Comparison of ENCODE assay signal across 17 cellular contexts in the genomic region with DNA sequence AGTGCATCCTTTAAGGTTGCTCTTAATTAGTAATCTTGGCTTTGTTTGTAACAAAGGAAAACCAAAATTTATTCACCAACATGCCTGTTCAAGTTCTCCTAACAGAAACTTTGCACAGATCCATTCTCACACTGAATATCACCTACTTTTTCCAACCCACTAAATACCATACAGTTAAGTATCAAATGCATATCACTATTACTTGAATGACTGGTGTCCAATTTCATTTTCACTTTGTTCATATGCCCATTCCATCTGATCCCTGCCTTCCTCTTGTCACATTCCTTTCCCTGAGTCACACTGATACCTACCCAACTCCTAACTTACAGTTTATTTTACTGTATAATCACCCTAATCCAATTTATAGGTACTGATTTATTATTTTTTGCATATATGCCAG.
DNase-seq lines count a peak whose midpoint lies in the region; ATAC-seq, FAIRE-seq and TF ChIP-seq lines count a peak whose summit lies in the region.
"Had no signal": no experiment of that assay in that cellular context is flagged by ENCODE, and none has a peak within 500 bp of the region (broad histone marks: within the 10 kb centered on the region; RNA-seq: fewer than 3 reads in every experiment).

No MANE protein-coding gene starts in this region.

- H3K4me1 ChIP-seq in breast epithelium: no peaks in the 10 kb centered on the region
- H3K4me1 ChIP-seq: esophagus squamous epithelium, parathyroid adenoma, vagina had no signal

- peaks cover 47% of the 10 kb centered on the region for H3K27me3 Mint-ChIP-seq in MCF 10A (ENCODE audit: insufficient read depth, unreplicated experiment)
- H3K27me3 Mint-ChIP-seq: activated CD4-positive, alpha-beta T cell treated with anti-CD3 and anti-CD28 coated beads, Interleukin-2, amount 10 ng/mL, durations not matched to agents 7 days and 5 days; naive B cell had no signal

- ATAC-seq in GM21576 (IDR thresholded peaks at IDR 0.05; ENCODE audit: unreplicated experiment): no peak

- intact Hi-C loops in MCF 10A (cut with micrococcal nuclease): no loop called here
- intact Hi-C loops in breast epithelium (cut with DNase I; ENCODE audit: low total_unique reads): no loop called here

- no peaks in the 10 kb centered on the region for H3K9me3 Mint-ChIP-seq in MCF 10A (ENCODE audit: unreplicated experiment)
- H3K9me3 Mint-ChIP-seq: activated CD4-positive, alpha-beta T cell treated with anti-CD3 and anti-CD28 coated beads, Interleukin-2, amount 10 ng/mL, durations not matched to agents 7 days and 5 days; CD8-positive, alpha-beta memory T cell had no signal

- peak; percentile 16 for DNase-seq in MCF 10A (ENCODE audit: unreplicated experiment)
- no peak for DNase-seq in breast epithelium (ENCODE audit: low spot score in 2 of 2)
- peak; percentile 12 for DNase-seq in NCI-H526 treated with DMSO at 0.1 percent for 48 hours (lab: John Stamatoyannopoulos, UW)
- peak; percentile 42 for DNase-seq in epithelial cell of esophagus (ENCODE audit: low read depth)
- DNase-seq in urothelium cell line (ENCODE audit: low spot score): peak; percentile 33
- no peak for DNase-seq in activated T-cell treated with anti-CD3 and anti-CD28 coated beads, Interleukin-2, amount 50 U/mL, for 1 hour
- DNase-seq in iPS-NIHi7 (ENCODE audit: extremely low spot score): no peak
- DNase-seq: activated CD4-positive, alpha-beta T cell treated with anti-CD3 and anti-CD28 coated beads, Interleukin-2, amount 10 ng/mL, durations not matched to agents 7 days and 5 days; CD8-positive, alpha-beta memory T cell; esophagus squamous epithelium; glutamatergic neuron; immature natural killer cell; naive B cell; NCI-H345 had no signal

- H3K36me3 ChIP-seq in breast epithelium: no peaks in the 10 kb centered on the region
- H3K36me3 ChIP-seq: esophagus squamous epithelium, vagina had no signal

- H3K36me3 Mint-ChIP-seq in MCF 10A (ENCODE audit: insufficient read depth, unreplicated experiment): no peaks in the 10 kb centered on the region
- H3K36me3 Mint-ChIP-seq: immature natural killer cell, naive B cell had no signal

- no peak overlapping the region for H3K27ac Mint-ChIP-seq in MCF 10A (ENCODE audit: low read depth, unreplicated experiment)
- H3K27ac Mint-ChIP-seq: activated CD4-positive, alpha-beta T cell treated with anti-CD3 and anti-CD28 coated beads, Interleukin-2, amount 10 ng/mL, durations not matched to agents 7 days and 5 days; immature natural killer cell; naive B cell had no signal

- no peaks in the 10 kb centered on the region for H3K27me3 ChIP-seq in breast epithelium
- H3K27me3 ChIP-seq: esophagus squamous epithelium, vagina had no signal

- FAIRE-seq in urothelium cell line (lab: Jason Lieb, UNC): no peak

- H3K27ac ChIP-seq in breast epithelium: no peak overlapping the region
- H3K27ac ChIP-seq: esophagus squamous epithelium, parathyroid adenoma, vagina had no signal

- H3K4me3 Mint-ChIP-seq in MCF 10A (ENCODE audit: unreplicated experiment): no peak overlapping the region
- H3K4me3 Mint-ChIP-seq: activated CD4-positive, alpha-beta T cell treated with anti-CD3 and anti-CD28 coated beads, Interleukin-2, amount 10 ng/mL, durations not matched to agents 7 days and 5 days; CD8-positive, alpha-beta memory T cell; immature natural killer cell; naive B cell had no signal

- no TSS peak for BruUV-seq in MCF 10A (replicated peaks; lab: Mats Ljungman, UMichigan)

- peaks cover 7% of the 10 kb centered on the region for H3K4me1 Mint-ChIP-seq in MCF 10A (ENCODE audit: insufficient read depth, unreplicated experiment)
- H3K4me1 Mint-ChIP-seq: activated CD4-positive, alpha-beta T cell treated with anti-CD3 and anti-CD28 coated beads, Interleukin-2, amount 10 ng/mL, durations not matched to agents 7 days and 5 days; immature natural killer cell; naive B cell had no signal

- POLR2A ChIA-PET in MCF 10A (lab: Yijun Ruan, JAX): no interaction called here

- H3K4me3 ChIP-seq in breast epithelium (no peak overlapping the region), epithelial cell of esophagus (ENCODE audit: low read length) (no peak overlapping the region)
- H3K4me3 ChIP-seq: esophagus squamous epithelium, vagina had no signal

- TF ChIP-seq CTCF in MCF 10A (IDR thresholded peaks at IDR 0.05; ENCODE audit: unreplicated experiment) (no peak), breast epithelium (IDR thresholded peaks at IDR 0.05) (no peak), epithelial cell of esophagus (IDR thresholded peaks at IDR 0.05; ENCODE audit: insufficient read depth, low read depth, low read length, missing control alignments) (no peak)

- H3K9me3 ChIP-seq in breast epithelium: no peaks in the 10 kb centered on the region
- H3K9me3 ChIP-seq: esophagus squamous epithelium, vagina had no signal

- CTCF ChIA-PET in MCF 10A (lab: Yijun Ruan, JAX): no interaction called here

- no peak for TF ChIP-seq POLR2A in breast epithelium (IDR thresholded peaks at IDR 0.05)

Comparison
In these comparisons a context has a peak if more than half of its experiments do, and no peak if none do; other contexts are left out.
1. DNase-seq: peak in MCF 10A (single experiment), NCI-H526 treated with DMSO at 0.1 percent for 48 hours (single experiment), epithelial cell of esophagus (single experiment) and urothelium cell line (single experiment); none in breast epithelium (0 of 2), activated T-cell treated with anti-CD3 and anti-CD28 coated beads, Interleukin-2, amount 50 U/mL, for 1 hour (single experiment) and iPS-NIHi7 (single experiment).